ENCODE assay signal across 30 cellular contexts in genomic region chr22:41458161-41458728, GRCh38. TPM values are rescaled to one million over a fixed set of nuclear protein-coding genes. Genes with fewer than 3 reads are reported as not detected.
DNase-seq lines count a peak whose midpoint lies in the region; ATAC-seq and TF ChIP-seq lines count a peak whose summit lies in the region.
"Had no signal": no experiment of that assay in that cellular context is flagged by ENCODE, and none has a peak within 500 bp of the region (broad histone marks: within the 10 kb centered on the region; RNA-seq: fewer than 3 reads in every experiment).

No MANE protein-coding gene starts in this region.

- no peak overlapping the region for H3K14ac ChIP-seq in H9 (ENCODE audit: insufficient read depth, low read length)

- no peak overlapping the region for H3K4me2 ChIP-seq in H9 (ENCODE audit: insufficient read depth, insufficient read length, low read length)

- H4K20me1 ChIP-seq in H9 (ENCODE audit: control insufficient read depth, insufficient read depth, insufficient read length): no peaks in the 10 kb centered on the region

- H3K9ac ChIP-seq in H9 (ENCODE audit: extremely low read depth, insufficient read length, low read length): no peak overlapping the region

- no peak overlapping the region for H2BK5ac ChIP-seq in H9 (ENCODE audit: insufficient read length, low read length)

- TF ChIP-seq EP300 in ovary (IDR thresholded peaks at IDR 0.05): no peak

- H3K79me2 ChIP-seq in H9 (ENCODE audit: insufficient read depth, low read length): no peaks in the 10 kb centered on the region

- no peaks in the 10 kb centered on the region for H3K9me3 ChIP-seq in H9 (ENCODE audit: control insufficient read depth, low read depth, low read length)
- no peaks in the 10 kb centered on the region for H3K9me3 ChIP-seq in ovary
- H3K9me3 ChIP-seq: pancreas, right atrium auricular region, upper lobe of right lung had no signal

- H3K4ac ChIP-seq in H9 (ENCODE audit: low read depth, low read length): no peak overlapping the region

- H3K27me3 ChIP-seq in H9 (ENCODE audit: insufficient read depth, low read length) (no peaks in the 10 kb centered on the region), ovary (no peaks in the 10 kb centered on the region)
- H3K27me3 ChIP-seq: cardiac muscle cell, pancreas, right atrium auricular region, upper lobe of right lung had no signal

- TF ChIP-seq CTCF in H9 (conservative IDR thresholded peaks at IDR 0.05): no peak
- no peak for TF ChIP-seq CTCF in ovary (IDR thresholded peaks at IDR 0.05)

- intact Hi-C loops in ovary (cut with DNase I): loop anchor here in 1 of 4 donors (10.0 kb wide), 1 partner anchor 47 kb away; no protein-coding TSS in a partner anchor

- peaks cover 2% of the 10 kb centered on the region for H3K4me1 Mint-ChIP-seq in activated naive CD4-positive, alpha-beta T cell treated with anti-CD3 and anti-CD28 coated beads, Interleukin-2, amount 10 ng/mL, durations not matched to agents 7 days and 5 days
- H3K4me1 Mint-ChIP-seq in H9: no peaks in the 10 kb centered on the region
- peaks cover 9% of the 10 kb centered on the region for H3K4me1 Mint-ChIP-seq in activated naive CD8-positive, alpha-beta T cell treated with anti-CD3 and anti-CD28 coated beads, Interleukin-2, amount 10 ng/mL, durations not matched to agents 7 days and 5 days
- peaks cover 8% of the 10 kb centered on the region for H3K4me1 Mint-ChIP-seq in stimulated activated effector memory CD8-positive, alpha-beta T cell treated with anti-CD3 and anti-CD28 coated beads, Interleukin-12 subunit alpha, Interleukin-12 subunit beta, amount 100 ng/mL, for 72 hours

- H3K9me3 Mint-ChIP-seq in activated naive CD4-positive, alpha-beta T cell treated with anti-CD3 and anti-CD28 coated beads, Interleukin-2, amount 10 ng/mL, durations not matched to agents 7 days and 5 days: no peaks in the 10 kb centered on the region
- H3K9me3 Mint-ChIP-seq in H9: no peaks in the 10 kb centered on the region
- no peaks in the 10 kb centered on the region for H3K9me3 Mint-ChIP-seq in activated naive CD8-positive, alpha-beta T cell treated with anti-CD3 and anti-CD28 coated beads, Interleukin-2, amount 10 ng/mL, durations not matched to agents 7 days and 5 days
- no peaks in the 10 kb centered on the region for H3K9me3 Mint-ChIP-seq in stimulated activated effector memory CD8-positive, alpha-beta T cell treated with anti-CD3 and anti-CD28 coated beads, Interleukin-12 subunit alpha, Interleukin-12 subunit beta, amount 100 ng/mL, for 72 hours
- H3K9me3 Mint-ChIP-seq: CD14-positive monocyte, naive B cell had no signal

- H2BK12ac ChIP-seq in H9 (ENCODE audit: insufficient read length, low read depth, low read length): no peak overlapping the region

- H3K27ac Mint-ChIP-seq in activated naive CD4-positive, alpha-beta T cell treated with anti-CD3 and anti-CD28 coated beads, Interleukin-2, amount 10 ng/mL, durations not matched to agents 7 days and 5 days: peak overlapping the region; percentile 50
- peak overlapping the region in 2 of 3 experiments; percentile 1 to 49; a peak in 4 of 7 replicates for H3K27ac Mint-ChIP-seq in H9
- H3K27ac Mint-ChIP-seq in activated naive CD8-positive, alpha-beta T cell treated with anti-CD3 and anti-CD28 coated beads, Interleukin-2, amount 10 ng/mL, durations not matched to agents 7 days and 5 days: peak overlapping the region; percentile 56
- peak overlapping the region; percentile 80 for H3K27ac Mint-ChIP-seq in stimulated activated effector memory CD8-positive, alpha-beta T cell treated with anti-CD3 and anti-CD28 coated beads, Interleukin-12 subunit alpha, Interleukin-12 subunit beta, amount 100 ng/mL, for 72 hours

- no peaks in the 10 kb centered on the region for H3K36me3 ChIP-seq in ovary

- H3K27ac ChIP-seq in H9 (ENCODE audit: insufficient read length, low read depth, low read length): no peak overlapping the region
- H3K27ac ChIP-seq in caudate nucleus (ENCODE audit: low read depth, low read length): no peak overlapping the region
- H3K27ac ChIP-seq in ovary: no peak overlapping the region
- H3K27ac ChIP-seq: cardiac muscle cell, pancreas, right atrium auricular region, SK-N-MC, upper lobe of right lung had no signal

- no peak for TF ChIP-seq POLR2A in ovary (IDR thresholded peaks at IDR 0.05)

- H2AFZ ChIP-seq in H9 (ENCODE audit: low read length): no peak overlapping the region

- H3T11ph ChIP-seq in H9 (ENCODE audit: low read length): no peak overlapping the region

- no peak for ATAC-seq in activated naive CD8-positive, alpha-beta T cell treated with anti-CD3 and anti-CD28 coated beads, Interleukin-2, amount 10 ng/mL, durations not matched to agents 7 days and 5 days (ENCODE audit: low read depth)
- no peak for ATAC-seq in stimulated activated effector memory CD8-positive, alpha-beta T cell treated with anti-CD3 and anti-CD28 coated beads, Interleukin-12 subunit alpha, Interleukin-12 subunit beta, amount 100 ng/mL, for 72 hours
- ATAC-seq: pancreas, upper lobe of right lung had no signal

- POLR2A ChIA-PET in activated naive CD8-positive, alpha-beta T cell treated with anti-CD3 and anti-CD28 coated beads, Interleukin-2, amount 10 ng/mL, durations not matched to agents 7 days and 5 days (lab: Charles Lee): interaction anchor here (1.3 to 2.3 kb wide), 2 partner anchors 10 kb away, joined by 6 read pairs; partner anchors contain the start of genes ACO2 and PHF5A

- no peaks in the 10 kb centered on the region for H3K79me1 ChIP-seq in H9 (ENCODE audit: insufficient read depth, low read depth, low read length, poor library complexity, severe bottlenecking)

- H3K4me3 ChIP-seq in ovary: no peak overlapping the region
- H3K4me3 ChIP-seq: cardiac muscle cell, pancreas, right atrium auricular region, SK-N-MC, upper lobe of right lung had no signal

- no CpG with 5 or more reads among the region's 7 CpGs for WGBS in H9 (ENCODE audit: extremely low coverage, insufficient read length, low lambda C conversion rate)
- 62 to 73% (median 67%) methylated on average over 7 of the region's 7 CpGs for WGBS in ovary, 3 donors

- H2BK20ac ChIP-seq in H9 (ENCODE audit: low read depth, low read length, poor library complexity, severe bottlenecking): no peak overlapping the region

- H4K91ac ChIP-seq in H9 (ENCODE audit: insufficient read length, low read depth, low read length): no peak overlapping the region

- no peak overlapping the region for H2BK15ac ChIP-seq in H9 (ENCODE audit: low read depth, low read length)

- H3K18ac ChIP-seq in H9 (ENCODE audit: insufficient read length, low read depth, low read length): no peak overlapping the region

- H3K27me3 Mint-ChIP-seq in activated naive CD4-positive, alpha-beta T cell treated with anti-CD3 and anti-CD28 coated beads, Interleukin-2, amount 10 ng/mL, durations not matched to agents 7 days and 5 days: no peaks in the 10 kb centered on the region
- no peaks in the 10 kb centered on the region for H3K27me3 Mint-ChIP-seq in H9 (ENCODE audit: low read depth)
- H3K27me3 Mint-ChIP-seq in activated naive CD8-positive, alpha-beta T cell treated with anti-CD3 and anti-CD28 coated beads, Interleukin-2, amount 10 ng/mL, durations not matched to agents 7 days and 5 days: no peaks in the 10 kb centered on the region
- H3K27me3 Mint-ChIP-seq: naive B cell had no signal

- CTCF ChIA-PET in activated naive CD4-positive, alpha-beta T cell treated with anti-CD3 and anti-CD28 coated beads, Interleukin-2, amount 10 ng/mL, durations not matched to agents 7 days and 5 days (lab: Charles Lee): no interaction called here

- no peak overlapping the region for H3K23ac ChIP-seq in H9 (ENCODE audit: insufficient read length, low read depth, low read length)

- H2BK120ac ChIP-seq in H9 (ENCODE audit: low read depth, low read length, poor library complexity, severe bottlenecking): no peak overlapping the region

- H3K4me1 ChIP-seq in H9 (ENCODE audit: insufficient read depth, low read length) (no peaks in the 10 kb centered on the region), ovary (ENCODE audit: insufficient read depth) (no peaks in the 10 kb centered on the region)
- H3K4me1 ChIP-seq: pancreas, right atrium auricular region, upper lobe of right lung had no signal

- no peak overlapping the region for H4K5ac ChIP-seq in H9 (ENCODE audit: insufficient read length, low read depth, low read length)

- no peak overlapping the region for H3K56ac ChIP-seq in H9 (ENCODE audit: insufficient read length, low read depth, low read length)

- H2AK5ac ChIP-seq in H9 (ENCODE audit: insufficient read length, low read length): no peak overlapping the region

- peaks cover 33% of the 10 kb centered on the region for H3K36me3 Mint-ChIP-seq in activated naive CD4-positive, alpha-beta T cell treated with anti-CD3 and anti-CD28 coated beads, Interleukin-2, amount 10 ng/mL, durations not matched to agents 7 days and 5 days
- peaks cover 27 to 55% (median 47%) of the 10 kb centered on the region in 3 experiments; a peak in 6 of 7 replicates for H3K36me3 Mint-ChIP-seq in H9 (ENCODE audit: insufficient read depth in 1 of 3, low read depth in 3 of 3)
- H3K36me3 Mint-ChIP-seq in activated naive CD8-positive, alpha-beta T cell treated with anti-CD3 and anti-CD28 coated beads, Interleukin-2, amount 10 ng/mL, durations not matched to agents 7 days and 5 days: peaks cover 10% of the 10 kb centered on the region
- H3K36me3 Mint-ChIP-seq in stimulated activated effector memory CD8-positive, alpha-beta T cell treated with anti-CD3 and anti-CD28 coated beads, Interleukin-12 subunit alpha, Interleukin-12 subunit beta, amount 100 ng/mL, for 72 hours: peaks cover 77% of the 10 kb centered on the region

- no peak for DNase-seq in activated naive CD4-positive, alpha-beta T cell treated with anti-CD3 and anti-CD28 coated beads, Interleukin-2, amount 10 ng/mL, durations not matched to agents 7 days and 5 days
- no peak for DNase-seq in activated naive CD4-positive, alpha-beta T cell treated with anti-CD3 and anti-CD28 coated beads, Interleukin-2, amount 50 U/mL, for 16 hours
- no peak for DNase-seq in H9
- DNase-seq in activated naive CD8-positive, alpha-beta T cell treated with anti-CD3 and anti-CD28 coated beads, Interleukin-2, amount 10 ng/mL, durations not matched to agents 7 days and 5 days: no peak
- DNase-seq in stimulated activated effector memory CD8-positive, alpha-beta T cell treated with anti-CD3 and anti-CD28 coated beads, Interleukin-12 subunit alpha, Interleukin-12 subunit beta, amount 100 ng/mL, for 72 hours (ENCODE audit: low spot score in 2 of 2): no peak
- DNase-seq in caudate nucleus (lab: John Stamatoyannopoulos, UW): no peak
- DNase-seq in ovary: no peak
- DNase-seq in NCI-H526 (lab: John Stamatoyannopoulos, UW): no peak
- DNase-seq: ACHN; activated CD4-positive, alpha-beta T cell treated with anti-CD3 and anti-CD28 coated beads for 1 hour; activated CD8-positive, alpha-beta memory T cell treated with anti-CD3 and anti-CD28 coated beads, Interleukin-2, amount 50 U/mL, for 4 hours; activated effector memory CD4-positive, alpha-beta T cell treated with Interleukin-2 at 50 U/mL for 16 hours; amygdala; HCEC 1CT; head of caudate nucleus; left colon; mesendoderm; naive B cell; NCI-H1694 treated with DMSO at 0.1 percent for 48 hours; NCI-H2171 treated with DMSO at 0.1 percent for 48 hours; NCI-H524 treated with DMSO at 0.1 percent for 48 hours; pancreas; stimulated activated CD4-positive, alpha-beta T cell treated with anti-CD3 and anti-CD28 coated beads, Interleukin-12 subunit alpha, Interleukin-12 subunit beta, amount 100 ng/mL, for 4 hours; stimulated activated CD4-positive, alpha-beta T cell treated with anti-CD3 and anti-CD28 coated beads, Interleukin-4, amount 100 ng/mL, for 4 hours; T-helper 9 cell had no signal

- no peaks in the 10 kb centered on the region for H3K23me2 ChIP-seq in H9 (ENCODE audit: insufficient read length, low read depth, low read length, poor library complexity, severe bottlenecking)

- no peak overlapping the region for H4K8ac ChIP-seq in H9 (replicated peaks; ENCODE audit: insufficient read length, low read depth, low read length)

- H3K4me3 Mint-ChIP-seq in activated naive CD4-positive, alpha-beta T cell treated with anti-CD3 and anti-CD28 coated beads, Interleukin-2, amount 10 ng/mL, durations not matched to agents 7 days and 5 days: no peak overlapping the region
- no peak overlapping the region for H3K4me3 Mint-ChIP-seq in H9
- H3K4me3 Mint-ChIP-seq in activated naive CD8-positive, alpha-beta T cell treated with anti-CD3 and anti-CD28 coated beads, Interleukin-2, amount 10 ng/mL, durations not matched to agents 7 days and 5 days: no peak overlapping the region
- no peak overlapping the region for H3K4me3 Mint-ChIP-seq in stimulated activated effector memory CD8-positive, alpha-beta T cell treated with anti-CD3 and anti-CD28 coated beads, Interleukin-12 subunit alpha, Interleukin-12 subunit beta, amount 100 ng/mL, for 72 hours
- H3K4me3 Mint-ChIP-seq: CD14-positive monocyte had no signal

RNA-seq across cellular contexts. Expression of gene PHF5A, which starts 10.2 kb away (rescaled TPM):
- total RNA-seq in H9 (2021): 114 and 128 TPM in 2 replicates
- total RNA-seq in activated naive CD8-positive, alpha-beta T cell treated with anti-CD3 and anti-CD28 coated beads, Interleukin-2, amount 10 ng/mL, durations not matched to agents 7 days and 5 days: 10 to 100 TPM; 47.0 to 51.0 TPM
- total RNA-seq in ovary: 10 to 100 TPM; 27.3 to 44.2 (median 32.0) TPM
- 10 to 100 TPM; 36.8 to 55.3 TPM for polyA plus RNA-seq in ovary

RNA-seq across cellular contexts. Expression of gene ACO2, which starts 10.7 kb away (rescaled TPM):
- total RNA-seq in H9 (2021) (64.9 and 66.6 TPM in 2 replicates), ovary (10 to 100 TPM; 20.6 to 58.3 (median 50.7) TPM)
- total RNA-seq in activated naive CD8-positive, alpha-beta T cell treated with anti-CD3 and anti-CD28 coated beads, Interleukin-2, amount 10 ng/mL, durations not matched to agents 7 days and 5 days: 10 to 100 TPM; 73.7 to 76.2 TPM
- 10 to 100 TPM; 32.3 to 99.1 TPM for polyA plus RNA-seq in ovary

RNA-seq across cellular contexts. Expression of gene TOB2, which starts 11.6 kb away (rescaled TPM):
- total RNA-seq in H9 (2021) (75.8 and 78.0 TPM in 2 replicates), ovary (100 to 1,000 TPM in 1 of 7 donors, 10 to 100 TPM in 6; 24.0 to 110 (median 83.9) TPM)
- 10 to 100 TPM; 35.7 to 35.9 TPM for total RNA-seq in activated naive CD8-positive, alpha-beta T cell treated with anti-CD3 and anti-CD28 coated beads, Interleukin-2, amount 10 ng/mL, durations not matched to agents 7 days and 5 days
- polyA plus RNA-seq in ovary: 10 to 100 TPM; 22.8 to 40.3 TPM

Comparison
In these comparisons a context has a peak if more than half of its experiments do, and no peak if none do; other contexts are left out.
1. H3K27ac Mint-ChIP-seq: peak in every context shown above with its lines; median percentile 80 in stimulated activated effector memory CD8-positive, alpha-beta T cell treated with anti-CD3 and anti-CD28 coated beads, Interleukin-12 subunit alpha, Interleukin-12 subunit beta, amount 100 ng/mL, for 72 hours; 56 in activated naive CD8-positive, alpha-beta T cell treated with anti-CD3 and anti-CD28 coated beads, Interleukin-2, amount 10 ng/mL, durations not matched to agents 7 days and 5 days; 50 in activated naive CD4-positive, alpha-beta T cell treated with anti-CD3 and anti-CD28 coated beads, Interleukin-2, amount 10 ng/mL, durations not matched to agents 7 days and 5 days; 25 in H9.